ENCODE assay signal across 19 cellular contexts in the genomic region with DNA sequence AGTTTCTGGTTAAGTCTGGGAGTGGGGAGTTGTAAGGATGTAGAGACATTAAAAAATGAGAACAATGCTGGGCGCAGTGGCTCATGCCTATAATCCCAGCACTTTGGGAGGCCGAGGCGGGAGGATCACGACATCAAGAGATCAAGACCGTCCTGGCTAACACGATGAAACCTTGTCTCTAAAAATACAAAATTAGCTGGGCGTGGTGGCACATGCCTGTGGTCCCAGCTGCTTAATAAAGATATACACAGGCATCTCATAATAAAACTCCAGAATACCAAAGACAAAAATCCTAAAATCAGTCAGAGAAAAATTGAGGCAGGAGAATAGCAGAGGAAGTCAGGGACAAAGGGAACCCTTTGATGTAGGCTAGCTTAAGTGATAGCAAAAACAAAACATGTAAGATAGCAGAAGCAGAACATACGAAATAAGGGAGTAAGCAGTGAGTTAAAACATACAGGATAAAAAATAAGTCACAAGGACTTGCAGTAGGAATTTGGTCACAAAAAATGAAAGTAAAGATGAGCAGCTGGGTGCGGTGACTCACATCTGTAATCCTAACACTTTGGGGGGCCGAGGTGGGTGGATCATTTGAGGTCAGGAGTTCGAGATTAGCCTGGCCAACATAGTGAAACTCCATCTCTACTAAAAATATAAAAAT. TPM values are rescaled to one million over a fixed set of nuclear protein-coding genes. Genes with fewer than 3 reads are reported as not detected.
DNase-seq lines count a peak whose midpoint lies in the region; ATAC-seq and TF ChIP-seq lines count a peak whose summit lies in the region.
"Had no signal": no experiment of that assay in that cellular context is flagged by ENCODE, and none has a peak within 500 bp of the region (broad histone marks: within the 10 kb centered on the region; RNA-seq: fewer than 3 reads in every experiment).

No MANE protein-coding gene starts in this region.

- H3K9me3 Mint-ChIP-seq in stimulated activated naive CD8-positive, alpha-beta T cell treated with anti-CD3 and anti-CD28 coated beads, Interleukin-15, amount 100 ng/mL, for 72 hours = no peaks in the 10 kb centered on the region
- H3K9me3 Mint-ChIP-seq in activated CD8-positive, alpha-beta T cell treated with anti-CD3 and anti-CD28 coated beads for 36 hours = no peaks in the 10 kb centered on the region

- no peak for ATAC-seq in stimulated activated naive CD8-positive, alpha-beta T cell treated with anti-CD3 and anti-CD28 coated beads, Interleukin-15, Interleukin-2, amounts not matched to agents 100 U/mL and 50 U/mL, for 24 hours
- no peak for ATAC-seq in stimulated activated naive CD8-positive, alpha-beta T cell treated with anti-CD3 and anti-CD28 coated beads, Interleukin-15, amount 100 ng/mL, for 72 hours
- no peak for ATAC-seq in activated CD8-positive, alpha-beta T cell treated with anti-CD3 and anti-CD28 coated beads for 36 hours
- ATAC-seq: body of pancreas, left colon, mucosa of descending colon, Right ventricle myocardium inferior had no signal

- peak; percentile 7 for DNase-seq in stimulated activated naive CD8-positive, alpha-beta T cell treated with anti-CD3 and anti-CD28 coated beads, Interleukin-15, Interleukin-2, amounts not matched to agents 100 U/mL and 50 U/mL, for 24 hours
- no peak for DNase-seq in stimulated activated naive CD8-positive, alpha-beta T cell treated with anti-CD3 and anti-CD28 coated beads, Interleukin-15, amount 100 ng/mL, for 72 hours
- DNase-seq in activated CD8-positive, alpha-beta T cell treated with anti-CD3 and anti-CD28 coated beads for 36 hours = peak; percentile 36
- DNase-seq in fibroblast of villous mesenchyme (ENCODE audit: low read depth) (peak; percentile 60), NCI-H146 treated with DMSO at 0.1 percent for 48 hours (lab: John Stamatoyannopoulos, UW; ENCODE audit: unreplicated experiment) (no peak), GM03348 (ENCODE audit: low spot score) (no peak), SIG-M5 (lab: John Stamatoyannopoulos, UW) (no peak)
- no peak for DNase-seq in activated naive CD4-positive, alpha-beta T cell treated with Interleukin-2 at 50 U/mL for 16 hours
- DNase-seq: activated effector memory CD4-positive, alpha-beta T cell treated with anti-CD3 and anti-CD28 coated beads, Interleukin-2, amount 50 U/mL, for 16 hours; body of pancreas; dermis blood vessel endothelial cell; left colon; mucosa of descending colon; NCI-H1092 treated with DMSO at 0.1 percent for 48 hours; NCI-H2227 treated with DMSO at 0.1 percent for 48 hours; stomach; uterus had no signal

- no peaks in the 10 kb centered on the region for H3K27me3 Mint-ChIP-seq in stimulated activated naive CD8-positive, alpha-beta T cell treated with anti-CD3 and anti-CD28 coated beads, Interleukin-15, amount 100 ng/mL, for 72 hours
- H3K27me3 Mint-ChIP-seq in activated CD8-positive, alpha-beta T cell treated with anti-CD3 and anti-CD28 coated beads for 36 hours = no peaks in the 10 kb centered on the region

- H3K4me1 Mint-ChIP-seq in stimulated activated naive CD8-positive, alpha-beta T cell treated with anti-CD3 and anti-CD28 coated beads, Interleukin-15, amount 100 ng/mL, for 72 hours = peaks cover 19% of the 10 kb centered on the region
- peaks cover 18% of the 10 kb centered on the region for H3K4me1 Mint-ChIP-seq in activated CD8-positive, alpha-beta T cell treated with anti-CD3 and anti-CD28 coated beads for 36 hours (ENCODE audit: low read depth)

- no peak overlapping the region for H3K4me3 ChIP-seq in fibroblast of villous mesenchyme (ENCODE audit: low read depth, low read length)
- H3K4me3 ChIP-seq: body of pancreas, mucosa of descending colon, stomach, uterus had no signal

- intact Hi-C loops in activated CD8-positive, alpha-beta T cell treated with anti-CD3 and anti-CD28 coated beads for 36 hours (cut with micrococcal nuclease) = no loop called here

- H3K27ac Mint-ChIP-seq in stimulated activated naive CD8-positive, alpha-beta T cell treated with anti-CD3 and anti-CD28 coated beads, Interleukin-15, amount 100 ng/mL, for 72 hours = peak overlapping the region in 1 of 2 donors; percentile 50
- no peak overlapping the region for H3K27ac Mint-ChIP-seq in activated CD8-positive, alpha-beta T cell treated with anti-CD3 and anti-CD28 coated beads for 36 hours

- CTCF ChIA-PET in activated CD8-positive, alpha-beta T cell treated with anti-CD3 and anti-CD28 coated beads for 36 hours (lab: Charles Lee) = no interaction called here

- no peak overlapping the region for H3K4me3 Mint-ChIP-seq in stimulated activated naive CD8-positive, alpha-beta T cell treated with anti-CD3 and anti-CD28 coated beads, Interleukin-15, amount 100 ng/mL, for 72 hours
- no peak overlapping the region for H3K4me3 Mint-ChIP-seq in activated CD8-positive, alpha-beta T cell treated with anti-CD3 and anti-CD28 coated beads for 36 hours

- TF ChIP-seq CTCF in activated CD8-positive, alpha-beta T cell treated with anti-CD3 and anti-CD28 coated beads for 36 hours (IDR thresholded peaks at IDR 0.05) = no peak
- TF ChIP-seq CTCF in fibroblast of villous mesenchyme (IDR thresholded peaks at IDR 0.05; ENCODE audit: insufficient read depth, low read depth, low read length) = no peak

- POLR2A ChIA-PET in activated CD8-positive, alpha-beta T cell treated with anti-CD3 and anti-CD28 coated beads for 36 hours (lab: Charles Lee) = interaction anchor here (0.6 to 1.0 kb wide), 2 partner anchors 23 to 1023 kb away, joined by 3 read pairs; partner anchors contain the start of gene DDX43

- peaks cover 27% of the 10 kb centered on the region for H3K36me3 Mint-ChIP-seq in activated CD8-positive, alpha-beta T cell treated with anti-CD3 and anti-CD28 coated beads for 36 hours (ENCODE audit: low read depth)

RNA-seq across cellular contexts. Expression of gene DDX43, which starts 23.6 kb away (rescaled TPM):
- under 1 TPM; 0.16 to 0.31 TPM for total RNA-seq in activated CD8-positive, alpha-beta T cell treated with anti-CD3 and anti-CD28 coated beads for 36 hours
- 0.86 and 3.5 TPM in 2 replicates for total RNA-seq in fibroblast of villous mesenchyme

RNA-seq across cellular contexts. Expression of gene CGAS, which starts 33.9 kb away (rescaled TPM):
- 10 to 100 TPM; 21.1 to 23.2 TPM for total RNA-seq in activated CD8-positive, alpha-beta T cell treated with anti-CD3 and anti-CD28 coated beads for 36 hours
- total RNA-seq in fibroblast of villous mesenchyme = 6.9 and 8.7 TPM in 2 replicates

RNA-seq across cellular contexts. Expression of gene MTO1, which starts 43.3 kb away (rescaled TPM):
- total RNA-seq in activated CD8-positive, alpha-beta T cell treated with anti-CD3 and anti-CD28 coated beads for 36 hours = 10 to 100 TPM; 42.1 to 43.2 TPM
- 42.8 and 59.2 TPM in 2 replicates for total RNA-seq in fibroblast of villous mesenchyme

RNA-seq across cellular contexts. Expression of gene OOEP, which starts 48.5 kb away (rescaled TPM):
- total RNA-seq in activated CD8-positive, alpha-beta T cell treated with anti-CD3 and anti-CD28 coated beads for 36 hours = not detected
- total RNA-seq in fibroblast of villous mesenchyme = under 0.01 and 0.32 TPM in 2 replicates
- total RNA-seq: body of pancreas, dermis blood vessel endothelial cell, left colon, Right ventricle myocardium inferior, stomach, uterus had no signal

RNA-seq across cellular contexts. Expression of gene KHDC3L, which starts 55.8 kb away (rescaled TPM):
- total RNA-seq in activated CD8-positive, alpha-beta T cell treated with anti-CD3 and anti-CD28 coated beads for 36 hours = not detected
- not detected in 2 replicates for total RNA-seq in fibroblast of villous mesenchyme
- total RNA-seq: body of pancreas, dermis blood vessel endothelial cell, left colon, mucosa of descending colon, posterior vena cava, Right ventricle myocardium inferior, stomach had no signal

Comparison
In these comparisons a context has a peak if more than half of its experiments do, and no peak if none do; other contexts are left out.
1. DNase-seq: peak in stimulated activated naive CD8-positive, alpha-beta T cell treated with anti-CD3 and anti-CD28 coated beads, Interleukin-15, Interleukin-2, amounts not matched to agents 100 U/mL and 50 U/mL, for 24 hours (single experiment), activated CD8-positive, alpha-beta T cell treated with anti-CD3 and anti-CD28 coated beads for 36 hours (single experiment) and fibroblast of villous mesenchyme (single experiment); none in stimulated activated naive CD8-positive, alpha-beta T cell treated with anti-CD3 and anti-CD28 coated beads, Interleukin-15, amount 100 ng/mL, for 72 hours (0 of 2), NCI-H146 treated with DMSO at 0.1 percent for 48 hours (single experiment), GM03348 (single experiment), SIG-M5 (single experiment) and activated naive CD4-positive, alpha-beta T cell treated with Interleukin-2 at 50 U/mL for 16 hours (single experiment).